ENCODE assay signal across 8 cellular contexts in genomic region chr5:133179405-133179804, GRCh38.
"Had no signal": no experiment of that assay in that cellular context is flagged by ENCODE, and none has a peak within 500 bp of the region (broad histone marks: within the 10 kb centered on the region; RNA-seq: fewer than 3 reads in every experiment).

No MANE protein-coding gene starts in this region.

- ATAC-seq: GM12878 had no signal

- FAIRE-seq: G401.6, GM12878, GM12891, GM12892, GM18507, GM19239 had no signal

- DNase-seq: GDM1, GF-D8 had no signal

- H3K4me3 ChIP-seq: GM12878 had no signal
